In the genomic region with DNA sequence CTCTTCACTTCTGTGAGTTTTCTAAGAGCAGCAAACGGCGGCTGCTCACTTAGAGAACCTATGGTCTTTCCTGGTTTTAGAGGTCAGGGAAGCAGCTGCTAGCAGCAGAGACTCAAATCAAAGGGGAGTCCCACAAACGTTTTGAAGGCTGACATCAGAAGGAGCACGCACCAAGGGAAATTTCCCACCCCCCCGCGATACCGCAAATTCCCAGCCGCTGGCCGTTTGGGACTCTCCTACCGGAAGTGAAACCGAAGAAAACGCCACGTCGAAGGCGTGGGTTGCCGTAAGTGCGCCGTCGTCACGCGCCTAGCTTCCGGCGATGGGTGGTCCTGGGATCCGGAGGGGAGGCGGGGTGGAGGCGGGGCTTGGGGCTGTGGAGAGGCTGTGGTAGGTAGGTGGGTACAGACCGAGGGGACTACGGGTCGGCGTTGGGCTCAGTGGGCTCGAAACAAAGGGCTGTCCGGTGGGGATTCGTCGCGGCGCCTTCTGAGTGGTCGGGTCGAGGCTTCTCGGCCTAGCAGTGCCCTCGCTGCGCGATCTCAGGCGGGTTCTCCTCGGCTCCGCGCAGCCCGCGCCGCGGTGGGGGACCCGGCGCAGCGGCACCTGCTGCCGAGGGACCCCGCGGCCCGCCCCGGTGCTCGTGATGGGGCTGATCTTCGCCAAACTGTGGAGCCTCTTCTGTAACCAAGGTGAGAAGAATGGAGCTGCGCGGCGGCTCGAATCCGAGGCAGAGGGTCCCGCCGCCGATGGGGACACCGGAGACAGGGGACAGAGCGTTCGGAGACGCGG, we compare ENCODE assay signal across 8 cellular contexts. TPM values are rescaled to one million over a fixed set of nuclear protein-coding genes. Genes with fewer than 3 reads are reported as not detected.
DNase-seq lines count a peak whose midpoint lies in the region; ATAC-seq and TF ChIP-seq lines count a peak whose summit lies in the region.

A gene with protein sequence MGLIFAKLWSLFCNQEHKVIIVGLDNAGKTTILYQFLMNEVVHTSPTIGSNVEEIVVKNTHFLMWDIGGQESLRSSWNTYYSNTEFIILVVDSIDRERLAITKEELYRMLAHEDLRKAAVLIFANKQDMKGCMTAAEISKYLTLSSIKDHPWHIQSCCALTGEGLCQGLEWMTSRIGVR (plus strand): TSS at position 440 of the 792 bp plus-strand sequence. CDS start 207 bp downstream, at position 647.

- peaks cover 20% of the 10 kb centered on the region for H3K4me1 ChIP-seq in smooth muscle cell (ENCODE audit: low read depth)

- H3F3A ChIP-seq in smooth muscle cell (ENCODE audit: low read depth): no peaks in the 10 kb centered on the region

- no peaks in the 10 kb centered on the region for H3K36me3 ChIP-seq in smooth muscle cell (ENCODE audit: low read depth)

- peak within 1 kb of the TSS; percentile 95 for H3K9ac ChIP-seq in smooth muscle cell (ENCODE audit: low read depth)

- peak; percentile 96 for DNase-seq in ACHN
- peak; percentile 55 for DNase-seq in NCI-H2196 treated with DMSO at 0.1 percent for 48 hours (lab: John Stamatoyannopoulos, UW; ENCODE audit: unreplicated experiment)
- DNase-seq in cardiac fibroblast (ENCODE audit: low read depth in 2 of 2): peak; percentile 99 to 100
- peak; percentile 95 for DNase-seq in iPS-NIHi7 (ENCODE audit: extremely low spot score)
- DNase-seq in smooth muscle cell (lab: John Stamatoyannopoulos, UW; ENCODE audit: unreplicated experiment): peak; percentile 90

- no peaks in the 10 kb centered on the region for H3K9me3 ChIP-seq in smooth muscle cell (replicated peaks; ENCODE audit: low read depth)

- H3K4me2 ChIP-seq in smooth muscle cell: peak within 1 kb of the TSS; percentile 87

- peak within 1 kb of the TSS; percentile 2 for H2AFZ ChIP-seq in smooth muscle cell (ENCODE audit: low read depth)

- under 1% methylated on average over 72 of the region's 73 CpGs for WGBS in smooth muscle cell (ENCODE audit: low lambda C conversion rate)

- peaks cover 53% of the 10 kb centered on the region for H3K79me2 ChIP-seq in smooth muscle cell (ENCODE audit: low read depth)

- in situ Hi-C loops in ACHN (cut with HindIII; ENCODE audit: low pct_ligation_motif_present, low pct_unique_long_range_greater_than_20kb, low sequenced_read_pairs): no loop called here

- H3K27me3 ChIP-seq in smooth muscle cell (ENCODE audit: low read depth): no peaks in the 10 kb centered on the region

- TF ChIP-seq CTCF in WI38 (IDR thresholded peaks at IDR 0.05; ENCODE audit: low read depth, low read length): no peak
- TF ChIP-seq CTCF in cardiac fibroblast (IDR thresholded peaks at IDR 0.05; ENCODE audit: low read depth, low read length): no peak
- TF ChIP-seq CTCF in smooth muscle cell (IDR thresholded peaks at IDR 0.05; ENCODE audit: borderline replicate concordance, insufficient read depth, poor library complexity, severe bottlenecking): no peak

- H3K4me3 ChIP-seq in WI38 (ENCODE audit: low read depth, low read length): peak within 1 kb of the TSS; percentile 81
- H3K4me3 ChIP-seq in cardiac fibroblast (replicated peaks in 1 of 2; ENCODE audit: low read depth in 2 of 2, low read length in 2 of 2): peak within 1 kb of the TSS; percentile 87 to 98
- H3K4me3 ChIP-seq in smooth muscle cell: peak within 1 kb of the TSS; percentile 93

- ATAC-seq in GM18870 (IDR thresholded peaks at IDR 0.05; ENCODE audit: unreplicated experiment) (peak; percentile 53), HG03135 (IDR thresholded peaks at IDR 0.05; ENCODE audit: unreplicated experiment) (peak; percentile 82)

- H4K20me1 ChIP-seq in smooth muscle cell (ENCODE audit: low read depth): peaks cover 42% of the 10 kb centered on the region

- H3K27ac ChIP-seq in smooth muscle cell (ENCODE audit: low read depth): peak within 1 kb of the TSS; percentile 96

RNA-seq across cellular contexts. Expression of the gene that starts here (rescaled TPM):
- 80.9 and 98.4 TPM in 2 replicates for total RNA-seq in smooth muscle cell
- 12.9 and 15.4 TPM in 2 replicates for polyA plus RNA-seq in smooth muscle cell

Comparison
In these comparisons a context has a peak if more than half of its experiments do, and no peak if none do; other contexts are left out.
1. Peak in every context shown above with its lines: DNase-seq, ATAC-seq, H3K4me3 ChIP-seq and H3K27ac ChIP-seq.